1 cellular context compared by ENCODE assay signal in genomic region chr15:90019611-90020010, GRCh38.
TF ChIP-seq lines count a peak whose summit lies in the region.

No MANE protein-coding gene starts in this region.

TF ChIP-seq in GM12878, 131 proteins besides CTCF, POLR2A, EP300 and RAD21 (continued from another document):
- TF ChIP-seq PKNOX1 (IDR thresholded peaks at IDR 0.05) = no peak
